In the genomic region with DNA sequence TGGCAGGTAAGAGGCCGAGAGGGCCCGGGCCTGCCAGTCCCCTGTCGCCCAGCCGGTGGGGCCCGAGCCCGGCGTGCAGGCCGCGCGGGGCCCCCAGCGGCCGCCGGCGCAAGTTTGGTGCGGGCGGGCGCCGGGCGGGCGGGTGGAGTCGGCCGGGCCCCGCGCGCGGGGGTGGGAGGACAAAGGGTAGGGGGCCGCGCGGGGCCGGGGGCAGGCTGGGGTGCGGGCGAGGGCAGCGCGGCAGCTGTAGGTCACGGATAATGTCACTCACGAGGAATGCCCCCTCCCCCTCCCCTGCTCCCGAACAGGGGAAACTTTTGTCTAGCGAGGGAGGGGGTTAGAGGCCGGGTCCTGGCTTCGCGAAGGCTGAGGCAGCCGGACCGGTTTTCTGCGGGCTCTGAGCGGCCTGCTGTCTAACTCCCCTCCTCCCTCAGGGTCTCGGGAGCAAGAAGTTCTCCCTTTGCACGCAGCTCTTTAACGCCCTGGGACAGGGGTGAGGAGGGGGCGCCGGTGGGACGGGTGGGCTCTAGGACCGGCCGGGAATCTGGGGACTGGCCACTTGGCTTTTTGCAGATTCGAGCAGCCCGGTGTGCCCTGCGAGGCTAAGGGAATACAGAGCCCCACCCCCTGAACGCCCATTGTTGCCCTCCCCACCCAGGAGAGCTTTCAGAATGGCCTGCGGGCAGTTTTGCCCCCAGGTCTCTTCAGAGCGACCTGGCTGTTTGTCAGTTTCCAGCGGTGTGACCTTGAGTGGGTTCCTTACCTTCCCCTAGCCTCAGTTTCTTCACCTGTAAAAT, we compare ENCODE assay signal across 8 cellular contexts. TPM values are rescaled to one million over a fixed set of nuclear protein-coding genes. Genes with fewer than 3 reads are reported as not detected.
DNase-seq lines count a peak whose midpoint lies in the region; ATAC-seq and TF ChIP-seq lines count a peak whose summit lies in the region.

No MANE protein-coding gene starts in this region.

- peaks cover 42% of the 10 kb centered on the region for H3K27me3 Mint-ChIP-seq in T-helper 17 cell

- H3K36me3 ChIP-seq in body of pancreas (replicated peaks in 1 of 2; ENCODE audit: insufficient read depth in 1 of 2, low read depth in 2 of 2) (no peaks in the 10 kb centered on the region), iPS-15b (ENCODE audit: control insufficient read depth, insufficient read depth, low read length) (peaks cover 7% of the 10 kb centered on the region)

- H3K36me3 Mint-ChIP-seq in T-helper 17 cell (ENCODE audit: low read depth): peaks cover 6% of the 10 kb centered on the region

- peak overlapping the region; percentile 86 to 95 (median 92) for H3K27ac ChIP-seq in body of pancreas

- peak overlapping the region; percentile 93 to 98 for H3K4me3 ChIP-seq in body of pancreas
- peak overlapping the region; percentile 75 for H3K4me3 ChIP-seq in iPS-15b (ENCODE audit: low read depth, low read length)
- H3K4me3 ChIP-seq in skeletal muscle cell (ENCODE audit: low read depth, low read length): peak overlapping the region; percentile 86

- H3K4me1 ChIP-seq in body of pancreas (peaks cover 64% of the 10 kb centered on the region), iPS-15b (ENCODE audit: control insufficient read depth, insufficient read depth, low read length) (peaks cover 39% of the 10 kb centered on the region)

- H3K27ac Mint-ChIP-seq in T-helper 17 cell: peak overlapping the region; percentile 72

- WGBS in body of pancreas, 2 donors: 0 to 1% methylated on average over 18 to 36 of the region's 60 CpGs

- intact Hi-C loops in body of pancreas (cut with DNase I): loop anchor here (5.0 kb wide), 1 partner anchor 36 kb away; no protein-coding TSS in a partner anchor

- peak overlapping the region; percentile 54 for H3K9ac ChIP-seq in iPS-15b (ENCODE audit: low read depth, low read length)

- H3K27me3 ChIP-seq in body of pancreas: no peaks in the 10 kb centered on the region
- no peaks in the 10 kb centered on the region for H3K27me3 ChIP-seq in iPS-15b (ENCODE audit: control insufficient read depth, insufficient read depth, low read length)

- TF ChIP-seq CTCF in body of pancreas (IDR thresholded peaks at IDR 0.05): peak in 3 of 7 experiments; percentile 12 to 50 (median 39)

- TF ChIP-seq POLR2A in body of pancreas (IDR thresholded peaks at IDR 0.05): no peak

- H3K4me3 Mint-ChIP-seq in T-helper 17 cell: peak overlapping the region; percentile 80

- peaks cover 19% of the 10 kb centered on the region for H3K4me1 Mint-ChIP-seq in T-helper 17 cell

- H3K9me3 ChIP-seq in T-helper 17 cell (ENCODE audit: control insufficient read depth, low read length, poor library complexity, severe bottlenecking) (no peaks in the 10 kb centered on the region), body of pancreas (no peaks in the 10 kb centered on the region), iPS-15b (ENCODE audit: control insufficient read depth, insufficient read depth, low read length) (no peaks in the 10 kb centered on the region)

- ATAC-seq in HG03571 (IDR thresholded peaks at IDR 0.05; ENCODE audit: unreplicated experiment) (peak; percentile 21), T-helper 17 cell (peak; percentile 59), body of pancreas (peak; percentile 76), HG03159 (IDR thresholded peaks at IDR 0.05; ENCODE audit: unreplicated experiment) (no peak)

- DNase-seq in EH (ENCODE audit: low read depth): peak; percentile 65
- peak; percentile 20 to 35 (median 29) for DNase-seq in T-helper 17 cell
- peak; percentile 84 to 87 (median 86) for DNase-seq in body of pancreas
- DNase-seq in skeletal muscle cell (ENCODE audit: low read depth): no peak
- DNase-seq in HCEC 1CT: no peak

RNA-seq across cellular contexts. Expression of gene NDST1, which starts 21.3 kb away (rescaled TPM):
- total RNA-seq in T-helper 17 cell (10 to 100 TPM in 1 of 2 donors, 1 to 10 TPM in 1; 2.2 to 13.7 TPM), body of pancreas (10 to 100 TPM; 37.6 to 56.0 TPM)

RNA-seq across cellular contexts. Expression of gene RPS14, which starts 37.1 kb away (rescaled TPM):
- total RNA-seq in T-helper 17 cell (1,000 to 10,000 TPM; 3,455 to 4,953 TPM), body of pancreas (1,000 to 10,000 TPM; 1,348 to 2,916 TPM)

Comparison
In these comparisons a context has a peak if more than half of its experiments do, and no peak if none do; other contexts are left out.
1. DNase-seq: peak in EH (single experiment), T-helper 17 cell (3 of 3) and body of pancreas (4 of 4); none in skeletal muscle cell (single experiment) and HCEC 1CT (single experiment).
2. Peak in every context shown above with its lines, with median percentiles within 50 percentile points of each other: H3K4me3 ChIP-seq.